ENCODE assay signal across 7 cellular contexts in the genomic region with DNA sequence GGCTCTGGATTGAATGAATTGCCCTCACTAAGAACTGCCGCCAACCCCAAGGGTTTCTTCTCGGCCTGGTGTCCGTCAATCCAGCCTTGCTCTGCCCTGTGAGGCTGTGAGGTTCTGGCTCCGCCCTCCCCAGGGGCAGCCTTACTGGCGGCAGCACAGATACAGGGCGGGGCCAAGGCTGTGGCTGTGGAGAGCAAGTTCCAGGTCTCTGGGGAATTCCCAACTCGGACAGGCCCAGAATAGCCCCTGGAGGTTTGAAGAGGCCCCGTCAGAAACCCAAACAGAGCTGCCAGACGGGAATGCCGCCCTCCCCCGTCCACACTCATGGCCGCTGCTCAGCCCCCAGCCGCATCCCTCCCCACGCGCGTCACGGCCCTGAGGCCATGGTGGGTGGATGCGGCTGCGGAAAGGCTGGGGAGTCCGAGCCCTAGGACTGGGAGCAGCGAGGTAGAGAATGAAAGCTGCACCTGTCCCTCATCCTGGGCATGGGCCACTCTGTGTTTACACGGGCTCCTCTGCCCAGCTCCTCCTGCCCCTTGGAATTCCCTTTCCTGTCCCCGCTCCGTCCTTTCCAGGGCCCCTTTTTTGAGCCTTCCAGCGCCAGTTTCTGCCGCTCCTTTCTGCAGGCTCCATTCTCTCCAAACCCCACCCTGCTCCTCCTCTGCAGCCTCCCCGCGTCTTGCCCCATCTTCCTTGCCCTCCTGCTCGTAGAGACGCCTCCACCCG. TPM values are rescaled to one million over a fixed set of nuclear protein-coding genes. Genes with fewer than 3 reads are reported as not detected.
DNase-seq lines count a peak whose midpoint lies in the region; ATAC-seq, FAIRE-seq and TF ChIP-seq lines count a peak whose summit lies in the region.

No MANE protein-coding gene starts in this region.

- H2BK5ac ChIP-seq in mesenchymal stem cell (ENCODE audit: low read depth, low read length, poor library complexity, severe bottlenecking) = no peak overlapping the region

- H2AK5ac ChIP-seq in mesenchymal stem cell (ENCODE audit: low read length, severe bottlenecking) = no peak overlapping the region

- peaks cover 29% of the 10 kb centered on the region for H3K79me2 ChIP-seq in endothelial cell of umbilical vein (ENCODE audit: control insufficient read depth, insufficient read depth, low read length)

- BruUV-seq in endothelial cell of umbilical vein (replicated peaks; lab: Mats Ljungman, UMichigan) = no TSS peak

- CTCF ChIA-PET in endothelial cell of umbilical vein (lab: Charles Lee) = interaction anchor here (0.6 to 4.0 kb wide), 3 partner anchors 37 to 111 kb away, joined by 3 to 29 read pairs (median 4); no protein-coding TSS in a partner anchor

- H3K4me2 ChIP-seq in endothelial cell of umbilical vein (ENCODE audit: insufficient read depth, low read length) (peak overlapping the region; percentile 85), mesenchymal stem cell (ENCODE audit: low read length, poor library complexity, severe bottlenecking) (peak overlapping the region; percentile 96)

- peak overlapping the region; percentile 36 for H3K9ac ChIP-seq in endothelial cell of umbilical vein (replicated peaks; ENCODE audit: extremely low read depth, insufficient read depth, low read length)
- peak overlapping the region; percentile 87 for H3K9ac ChIP-seq in mesenchymal stem cell (ENCODE audit: low read length)

- H2BK15ac ChIP-seq in mesenchymal stem cell (ENCODE audit: low read depth, poor library complexity, severe bottlenecking) = peak overlapping the region; percentile 17

- dilution Hi-C loops in endothelial cell of umbilical vein (cut with MboI; ENCODE audit: extremely low pct_ligation_motif_present, low sequenced_read_pairs) = no loop called here

- H4K20me1 ChIP-seq in endothelial cell of umbilical vein (replicated peaks; ENCODE audit: control insufficient read depth, extremely low read depth, insufficient read depth, low read length) = no peaks in the 10 kb centered on the region

- DNase-seq in NCI-H774 (lab: John Stamatoyannopoulos, UW) (peak; percentile 76), endothelial cell of umbilical vein (ENCODE audit: low read depth, low spot score) (peak; percentile 94), mesenchymal stem cell (peak; percentile 99)
- peak; percentile 90 for DNase-seq in activated CD8-positive, alpha-beta memory T cell treated with anti-CD3 and anti-CD28 coated beads for 24 hours
- peak; percentile 77 to 79 for DNase-seq in stimulated activated CD8-positive, alpha-beta memory T cell treated with anti-CD3 and anti-CD28 coated beads, Interleukin-2, amount 100 ng/mL, for 48 hours (ENCODE audit: low read depth in 2 of 2)

- H3K18ac ChIP-seq in mesenchymal stem cell (ENCODE audit: low read depth in 1 of 2, low read length in 2 of 2) = peak overlapping the region; percentile 2 to 69

- no peaks in the 10 kb centered on the region for H3K27me3 ChIP-seq in endothelial cell of umbilical vein (ENCODE audit: control insufficient read depth in 2 of 2, insufficient read depth in 2 of 2, low read length in 2 of 2)
- H3K27me3 ChIP-seq in mesenchymal stem cell (ENCODE audit: control insufficient read depth in 1 of 2, insufficient read depth in 1 of 2, low read length in 2 of 2) = no peaks in the 10 kb centered on the region

- H3K23ac ChIP-seq in mesenchymal stem cell (ENCODE audit: low read length in 2 of 2) = peak overlapping the region in 1 of 2 experiments; percentile 11

- TF ChIP-seq CTCF in GM12875 (IDR thresholded peaks at IDR 0.05; ENCODE audit: borderline replicate concordance, insufficient read depth, low read depth, low read length) = no peak
- TF ChIP-seq CTCF in endothelial cell of umbilical vein (IDR thresholded peaks at IDR 0.05; ENCODE audit: extremely low read depth in 1 of 2, insufficient read depth in 1 of 2, low read depth in 1 of 2, low read length in 2 of 2) = no peak

- H3K9me3 ChIP-seq in endothelial cell of umbilical vein (replicated peaks; ENCODE audit: control insufficient read depth, insufficient read depth, low read length) = no peaks in the 10 kb centered on the region
- no peaks in the 10 kb centered on the region for H3K9me3 ChIP-seq in mesenchymal stem cell (ENCODE audit: control insufficient read depth, low read length)

- H3K4ac ChIP-seq in mesenchymal stem cell (ENCODE audit: low read depth in 1 of 2, low read length in 2 of 2) = peak overlapping the region; percentile 50 to 75

- peak overlapping the region in 1 of 2 experiments; percentile 45 for H3K14ac ChIP-seq in mesenchymal stem cell (ENCODE audit: low read length in 2 of 2)

- H2BK120ac ChIP-seq in mesenchymal stem cell (ENCODE audit: low read depth, low read length) = peak overlapping the region; percentile 35

- H3K79me1 ChIP-seq in mesenchymal stem cell (replicated peaks; ENCODE audit: low read length, poor library complexity, severe bottlenecking) = peaks cover 10% of the 10 kb centered on the region

- H4K91ac ChIP-seq in mesenchymal stem cell (ENCODE audit: low read length) = peak overlapping the region; percentile 76

- H2BK12ac ChIP-seq in mesenchymal stem cell (ENCODE audit: low read length in 2 of 2) = peak overlapping the region; percentile 23 to 78

- ATAC-seq in HG03432 (IDR thresholded peaks at IDR 0.05; ENCODE audit: unreplicated experiment) = peak; percentile 30

- H3K27ac ChIP-seq in endothelial cell of umbilical vein (ENCODE audit: insufficient read depth, low read depth, low read length) (peak overlapping the region; percentile 35), mesenchymal stem cell (ENCODE audit: low read length, poor library complexity, severe bottlenecking) (peak overlapping the region; percentile 86)

- TF ChIP-seq POLR2A in endothelial cell of umbilical vein (IDR thresholded peaks at IDR 0.05; ENCODE audit: low read depth, low read length) = peak; percentile 32

- intact Hi-C loops in endothelial cell of umbilical vein (cut with micrococcal nuclease) = loop anchor here (1.0 to 2.0 kb wide), 2 partner anchors 51 to 185 kb away; partner anchors contain the start of genes CDIPT and INO80E

- H3K9me1 ChIP-seq in endothelial cell of umbilical vein (replicated peaks; ENCODE audit: control insufficient read depth, extremely low read depth, insufficient read depth, low read length) = no peaks in the 10 kb centered on the region

- peak; percentile 98 for FAIRE-seq in endothelial cell of umbilical vein (lab: Jason Lieb, UNC)

- POLR2A ChIA-PET in endothelial cell of umbilical vein (lab: Charles Lee) = no interaction called here

- H3K4me3 ChIP-seq in GM12875 (ENCODE audit: low read depth, low read length) (peak overlapping the region; percentile 45), endothelial cell of umbilical vein (replicated peaks in 1 of 3; ENCODE audit: insufficient read depth in 1 of 3, low read depth in 1 of 3, low read length in 3 of 3) (peak overlapping the region; percentile 39 to 49 (median 46)), mesenchymal stem cell (ENCODE audit: insufficient read depth in 1 of 2, low read depth in 1 of 2, low read length in 2 of 2) (peak overlapping the region; percentile 59 to 90)

- peak overlapping the region; percentile 72 for H4K8ac ChIP-seq in mesenchymal stem cell (ENCODE audit: low read length)

- H2AFZ ChIP-seq in endothelial cell of umbilical vein (ENCODE audit: low read depth, low read length) (peak overlapping the region; percentile 64), mesenchymal stem cell (ENCODE audit: low read depth, low read length) (peak overlapping the region; percentile 72)

- peaks cover 0 to 14% of the 10 kb centered on the region in 2 experiments for H3K36me3 ChIP-seq in endothelial cell of umbilical vein (ENCODE audit: control insufficient read depth in 2 of 2, extremely low read depth in 1 of 2, insufficient read depth in 2 of 2, low read length in 2 of 2)
- H3K36me3 ChIP-seq in mesenchymal stem cell (ENCODE audit: control insufficient read depth in 1 of 2, insufficient read depth in 2 of 2, low read depth in 1 of 2, low read length in 2 of 2) = peaks cover 16 to 33% of the 10 kb centered on the region in 2 experiments

- H3K4me1 ChIP-seq in endothelial cell of umbilical vein (ENCODE audit: control insufficient read depth, extremely low read depth, insufficient read depth, low read length) (peaks cover 47% of the 10 kb centered on the region), mesenchymal stem cell (ENCODE audit: control insufficient read depth, insufficient read depth, low read depth, low read length) (peaks cover 62% of the 10 kb centered on the region)

- WGBS in mesenchymal stem cell = 1% methylated on average over 23 of the region's 31 CpGs

RNA-seq across cellular contexts. Expression of gene PRRT2, which starts 0.7 kb away (rescaled TPM):
- total RNA-seq in endothelial cell of umbilical vein = 2.3 and 3.3 TPM in 2 replicates
- 3.3 and 3.4 TPM in 2 replicates for polyA plus RNA-seq in endothelial cell of umbilical vein
- 0.41 and 0.66 TPM in 2 replicates for polyA plus RNA-seq in endothelial cell of umbilical vein (2011; cell fraction: cytosol; rRNA removed)
- 18.1 and 20.0 TPM in 2 replicates for polyA plus RNA-seq in endothelial cell of umbilical vein (2011; cell fraction: nucleus; rRNA removed)
- polyA plus RNA-seq in endothelial cell of umbilical vein (2012) = 1.0 and 1.4 TPM in 2 replicates
- 1.1 and 1.9 TPM in 2 replicates for polyA minus RNA-seq in endothelial cell of umbilical vein
- polyA minus RNA-seq in endothelial cell of umbilical vein (2011; cell fraction: cytosol; rRNA and poly(A)+ RNA removed) = not detected
- 2.9 and 3.8 TPM in 2 replicates for polyA minus RNA-seq in endothelial cell of umbilical vein (2011; cell fraction: nucleus; rRNA and poly(A)+ RNA removed)
- 3.8 TPM for polyA plus RNA-seq in mesenchymal stem cell (2013, experiment 1 of 2)
- polyA plus RNA-seq in mesenchymal stem cell (2013, experiment 2 of 2) = 4.1 TPM

RNA-seq across cellular contexts. Expression of gene PAGR1, which starts 4.6 kb away (rescaled TPM):
- total RNA-seq in endothelial cell of umbilical vein = 24.2 and 26.3 TPM in 2 replicates
- 13.0 and 15.9 TPM in 2 replicates for polyA plus RNA-seq in endothelial cell of umbilical vein
- 16.6 and 17.6 TPM in 2 replicates for polyA plus RNA-seq in endothelial cell of umbilical vein (2011; cell fraction: cytosol; rRNA removed)
- 18.8 and 20.0 TPM in 2 replicates for polyA plus RNA-seq in endothelial cell of umbilical vein (2011; cell fraction: nucleus; rRNA removed)
- polyA plus RNA-seq in endothelial cell of umbilical vein (2012) = 18.5 and 20.4 TPM in 2 replicates
- polyA minus RNA-seq in endothelial cell of umbilical vein = 3.8 and 4.2 TPM in 2 replicates
- 16.0 TPM for polyA minus RNA-seq in endothelial cell of umbilical vein (2011; cell fraction: cytosol; rRNA and poly(A)+ RNA removed)
- 4.1 and 5.2 TPM in 2 replicates for polyA minus RNA-seq in endothelial cell of umbilical vein (2011; cell fraction: nucleus; rRNA and poly(A)+ RNA removed)
- polyA plus RNA-seq in mesenchymal stem cell (2013, experiment 1 of 2) = 16.9 TPM
- polyA plus RNA-seq in mesenchymal stem cell (2013, experiment 2 of 2) = 17.5 TPM

RNA-seq across cellular contexts. Expression of gene MAZ, which starts 5.0 kb away (rescaled TPM):
- total RNA-seq in endothelial cell of umbilical vein = 311 TPM in 2 replicates
- polyA plus RNA-seq in endothelial cell of umbilical vein = 165 and 212 TPM in 2 replicates
- 204 and 249 TPM in 2 replicates for polyA plus RNA-seq in endothelial cell of umbilical vein (2011; cell fraction: cytosol; rRNA removed)
- polyA plus RNA-seq in endothelial cell of umbilical vein (2011; cell fraction: nucleus; rRNA removed) = 129 and 147 TPM in 2 replicates
- polyA plus RNA-seq in endothelial cell of umbilical vein (2012) = 303 and 323 TPM in 2 replicates
- polyA minus RNA-seq in endothelial cell of umbilical vein = 291 and 342 TPM in 2 replicates
- polyA minus RNA-seq in endothelial cell of umbilical vein (2011; cell fraction: cytosol; rRNA and poly(A)+ RNA removed) = 395 TPM
- polyA minus RNA-seq in endothelial cell of umbilical vein (2011; cell fraction: nucleus; rRNA and poly(A)+ RNA removed) = 51.4 and 56.6 TPM in 2 replicates
- 89.1 TPM for polyA plus RNA-seq in mesenchymal stem cell (2013, experiment 1 of 2)
- polyA plus RNA-seq in mesenchymal stem cell (2013, experiment 2 of 2) = 90.3 TPM

RNA-seq across cellular contexts. Expression of gene MVP, which starts 8.9 kb away (rescaled TPM):
- 116 and 118 TPM in 2 replicates for total RNA-seq in endothelial cell of umbilical vein
- polyA plus RNA-seq in endothelial cell of umbilical vein = 47.0 and 49.8 TPM in 2 replicates
- 45.7 and 48.2 TPM in 2 replicates for polyA plus RNA-seq in endothelial cell of umbilical vein (2011; cell fraction: cytosol; rRNA removed)
- polyA plus RNA-seq in endothelial cell of umbilical vein (2011; cell fraction: nucleus; rRNA removed) = 118 and 126 TPM in 2 replicates
- polyA plus RNA-seq in endothelial cell of umbilical vein (2012) = 154 and 197 TPM in 2 replicates
- polyA minus RNA-seq in endothelial cell of umbilical vein = 123 and 214 TPM in 2 replicates
- polyA minus RNA-seq in endothelial cell of umbilical vein (2011; cell fraction: cytosol; rRNA and poly(A)+ RNA removed) = 47.5 TPM
- 42.1 and 68.7 TPM in 2 replicates for polyA minus RNA-seq in endothelial cell of umbilical vein (2011; cell fraction: nucleus; rRNA and poly(A)+ RNA removed)
- polyA plus RNA-seq in mesenchymal stem cell (2013, experiment 1 of 2) = 148 TPM
- polyA plus RNA-seq in mesenchymal stem cell (2013, experiment 2 of 2) = 142 TPM

RNA-seq across cellular contexts. Expression of gene KIF22, which starts 20.8 kb away (rescaled TPM):
- total RNA-seq in endothelial cell of umbilical vein = 82.3 and 90.0 TPM in 2 replicates
- polyA plus RNA-seq in endothelial cell of umbilical vein = 67.3 and 67.9 TPM in 2 replicates
- polyA plus RNA-seq in endothelial cell of umbilical vein (2011; cell fraction: cytosol; rRNA removed) = 68.7 and 72.0 TPM in 2 replicates
- 198 and 265 TPM in 2 replicates for polyA plus RNA-seq in endothelial cell of umbilical vein (2011; cell fraction: nucleus; rRNA removed)
- polyA plus RNA-seq in endothelial cell of umbilical vein (2012) = 27.8 and 49.7 TPM in 2 replicates
- polyA minus RNA-seq in endothelial cell of umbilical vein = 71.8 and 80.2 TPM in 2 replicates
- 95.7 TPM for polyA minus RNA-seq in endothelial cell of umbilical vein (2011; cell fraction: cytosol; rRNA and poly(A)+ RNA removed)
- polyA minus RNA-seq in endothelial cell of umbilical vein (2011; cell fraction: nucleus; rRNA and poly(A)+ RNA removed) = 55.3 and 92.1 TPM in 2 replicates
- polyA plus RNA-seq in mesenchymal stem cell (2013, experiment 1 of 2) = 8.5 TPM
- polyA plus RNA-seq in mesenchymal stem cell (2013, experiment 2 of 2) = 8.1 TPM

Comparison
In these comparisons a context has a peak if more than half of its experiments do, and no peak if none do; other contexts are left out.
1. Peak in every context shown above with its lines: DNase-seq, ATAC-seq, H3K4me3 ChIP-seq and H3K27ac ChIP-seq.